Comparison of ENCODE assay signal across 1 cellular context in the genomic region with DNA sequence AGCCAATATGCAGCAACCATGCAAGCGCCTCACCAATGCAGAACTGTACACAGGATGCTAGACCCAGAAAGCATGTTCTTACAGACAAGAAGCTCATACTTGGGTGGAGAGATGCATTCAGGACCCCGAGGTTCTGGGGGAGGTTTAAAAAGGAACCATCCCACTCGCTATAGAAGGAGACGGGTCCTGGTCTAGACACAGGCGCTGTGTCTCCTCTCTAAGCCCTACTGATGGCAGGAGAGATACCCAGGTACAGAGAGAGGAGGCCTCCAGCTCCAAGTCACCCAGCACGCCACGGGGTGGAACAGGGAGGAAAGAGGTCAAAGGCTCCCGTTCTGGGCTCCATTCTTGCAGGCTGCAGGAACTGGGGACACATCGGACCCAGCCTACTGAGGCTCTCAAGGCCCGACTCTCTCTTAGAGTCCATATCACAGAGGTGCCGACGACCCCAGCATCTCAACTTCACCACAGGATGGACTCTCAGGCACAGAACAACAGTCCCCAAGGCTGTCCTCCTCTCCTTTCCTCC.
TF ChIP-seq lines count a peak whose summit lies in the region.

No MANE protein-coding gene starts in this region.

TF ChIP-seq in H1, 55 proteins besides CTCF, POLR2A, EP300 and RAD21:
- TF ChIP-seq, protein P1, sequence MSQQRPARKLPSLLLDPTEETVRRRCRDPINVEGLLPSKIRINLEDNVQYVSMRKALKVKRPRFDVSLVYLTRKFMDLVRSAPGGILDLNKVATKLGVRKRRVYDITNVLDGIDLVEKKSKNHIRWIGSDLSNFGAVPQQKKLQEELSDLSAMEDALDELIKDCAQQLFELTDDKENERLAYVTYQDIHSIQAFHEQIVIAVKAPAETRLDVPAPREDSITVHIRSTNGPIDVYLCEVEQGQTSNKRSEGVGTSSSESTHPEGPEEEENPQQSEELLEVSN (IDR thresholded peaks at IDR 0.05): no peak
- TF ChIP-seq SUZ12 (IDR thresholded peaks at IDR 0.05; ENCODE audit: low read length): peak; percentile 35; the same call in 1 of the 2 replicates
TF ChIP-seq in H1: peak in this region for 1.
